Comparison of ENCODE assay signal across 20 cellular contexts in genomic region chr19:2190848-2191455, GRCh38. TPM values are rescaled to one million over a fixed set of nuclear protein-coding genes. Genes with fewer than 3 reads are reported as not detected.
"Had no signal": no experiment of that assay in that cellular context is flagged by ENCODE, and none has a peak within 500 bp of the region (broad histone marks: within the 10 kb centered on the region; RNA-seq: fewer than 3 reads in every experiment).

No MANE protein-coding gene starts in this region.

- ATAC-seq: activated CD8-positive, alpha-beta memory T cell treated with anti-CD3 and anti-CD28 coated beads, Interleukin-2, amount 10 ng/mL, durations not matched to agents 7 days and 5 days; activated CD8-positive, alpha-beta T cell treated with anti-CD3 and anti-CD28 coated beads, Interleukin-2, amount 10 ng/mL, durations not matched to agents 7 days and 5 days had no signal

- H3K27me3 ChIP-seq: breast epithelium, right atrium auricular region, spleen, testis had no signal

- H3K36me3 ChIP-seq: breast epithelium had no signal

- H3K27ac ChIP-seq: breast epithelium, left ventricle myocardium inferior, spleen, testis had no signal

- H3K27ac Mint-ChIP-seq: activated CD8-positive, alpha-beta memory T cell treated with anti-CD3 and anti-CD28 coated beads, Interleukin-2, amount 10 ng/mL, durations not matched to agents 7 days and 5 days; activated CD8-positive, alpha-beta T cell treated with anti-CD3 and anti-CD28 coated beads, Interleukin-2, amount 10 ng/mL, durations not matched to agents 7 days and 5 days; nephron had no signal

- DNase-seq: activated CD8-positive, alpha-beta memory T cell treated with anti-CD3 and anti-CD28 coated beads, Interleukin-2, amount 10 ng/mL, durations not matched to agents 7 days and 5 days; activated CD8-positive, alpha-beta T cell treated with anti-CD3 and anti-CD28 coated beads, Interleukin-2, amount 10 ng/mL, durations not matched to agents 7 days and 5 days; activated naive CD4-positive, alpha-beta T cell treated with Interleukin-2 at 50 U/mL for 16 hours; activated T-cell treated with anti-CD3 and anti-CD28 coated beads, Interleukin-2, amount 50 U/mL, for 48 hours; amygdala; dermis blood vessel endothelial cell; effector CD4-positive, alpha-beta T cell; glutamatergic neuron; islet precursor cell; left ventricle myocardium inferior; mammary epithelial cell; occipital lobe; spleen; stimulated activated naive CD4-positive, alpha-beta T cell treated with Interleukin-2 at 50 U/mL for 16 hours; testis; trophoblast cell had no signal

- H3K4me3 Mint-ChIP-seq: activated CD8-positive, alpha-beta memory T cell treated with anti-CD3 and anti-CD28 coated beads, Interleukin-2, amount 10 ng/mL, durations not matched to agents 7 days and 5 days; activated CD8-positive, alpha-beta T cell treated with anti-CD3 and anti-CD28 coated beads, Interleukin-2, amount 10 ng/mL, durations not matched to agents 7 days and 5 days; central memory CD8-positive, alpha-beta T cell; nephron had no signal

- H3K4me1 Mint-ChIP-seq: activated CD8-positive, alpha-beta memory T cell treated with anti-CD3 and anti-CD28 coated beads, Interleukin-2, amount 10 ng/mL, durations not matched to agents 7 days and 5 days; central memory CD8-positive, alpha-beta T cell had no signal

- H3K27me3 Mint-ChIP-seq: activated CD8-positive, alpha-beta memory T cell treated with anti-CD3 and anti-CD28 coated beads, Interleukin-2, amount 10 ng/mL, durations not matched to agents 7 days and 5 days; central memory CD8-positive, alpha-beta T cell had no signal

- H3K9me3 Mint-ChIP-seq: central memory CD8-positive, alpha-beta T cell; nephron had no signal

- H3K9me3 ChIP-seq: breast epithelium, left ventricle myocardium inferior, right atrium auricular region, spleen, testis had no signal

- H3K4me3 ChIP-seq: breast epithelium, left ventricle myocardium inferior, right atrium auricular region, spleen, testis had no signal

RNA-seq across cellular contexts. Expression of gene AMH, which starts 58.2 kb away (rescaled TPM):
- total RNA-seq: occipital lobe had no signal
